Comparison of ENCODE assay signal across 8 cellular contexts in genomic region chr3:72447059-72447946, GRCh38. TPM values are rescaled to one million over a fixed set of nuclear protein-coding genes. Genes with fewer than 3 reads are reported as not detected.
A peak's percentile ranks its signal among the peaks of the same experiment; 100 is the strongest.
DNase-seq lines count a peak whose midpoint lies in the region; ATAC-seq and TF ChIP-seq lines count a peak whose summit lies in the region.

No MANE protein-coding gene starts in this region.

- peak overlapping the region; percentile 82 for H3K27ac ChIP-seq in neural cell (ENCODE audit: low read length)

- peak; percentile 60 for TF ChIP-seq CTCF in neural cell (IDR thresholded peaks at IDR 0.05; ENCODE audit: poor library complexity, severe bottlenecking)

- peaks cover 1% of the 10 kb centered on the region for H3K36me3 Mint-ChIP-seq in IgD-negative memory B cell

- peak; percentile 54 for TF ChIP-seq RAD21 in neural cell (conservative IDR thresholded peaks at IDR 0.05)

- peaks cover 17% of the 10 kb centered on the region for H3K27me3 Mint-ChIP-seq in IgD-negative memory B cell

- H3K4me1 Mint-ChIP-seq in IgD-negative memory B cell: peaks cover 29 to 34% (median 31%) of the 10 kb centered on the region in 3 donors

- peaks cover 44% of the 10 kb centered on the region for H3K79me2 ChIP-seq in neural cell (replicated peaks; ENCODE audit: insufficient read depth, low read length)

- peak overlapping the region; percentile 86 for H3K9ac ChIP-seq in neural cell (ENCODE audit: low read length)

- H3K9me3 Mint-ChIP-seq in IgD-negative memory B cell: no peaks in the 10 kb centered on the region

- H3K27ac Mint-ChIP-seq in IgD-negative memory B cell: peak overlapping the region in 2 of 3 donors; percentile 78 to 88

- no peaks in the 10 kb centered on the region for H3K9me3 ChIP-seq in neural cell (ENCODE audit: low read length)

- H4K20me1 ChIP-seq in neural cell (ENCODE audit: insufficient read depth): peaks cover 31% of the 10 kb centered on the region

- H3K27me3 ChIP-seq in neural cell (ENCODE audit: insufficient read depth, low read depth, low read length): no peaks in the 10 kb centered on the region

- peak; percentile 31 for DNase-seq in DMS79 (lab: John Stamatoyannopoulos, UW)
- peak; percentile 88 for DNase-seq in RPMI7951 (ENCODE audit: low read depth)
- DNase-seq in activated effector memory CD4-positive, alpha-beta T cell treated with Interleukin-2 at 50 U/mL for 16 hours: peak; percentile 91
- DNase-seq in fibroblast of the conjunctiva (ENCODE audit: low read depth): peak; percentile 72
- DNase-seq in stimulated activated naive CD8-positive, alpha-beta T cell treated with anti-CD3 and anti-CD28 coated beads, Interleukin-15, Interleukin-2, amounts not matched to agents 100 U/mL and 50 U/mL, for 24 hours: peak; percentile 96

- H3K4me2 ChIP-seq in neural cell (ENCODE audit: low read length): no peak overlapping the region

- H3K36me3 ChIP-seq in neural cell (ENCODE audit: insufficient read depth, low read length): no peaks in the 10 kb centered on the region

- H2AFZ ChIP-seq in neural cell (ENCODE audit: low read depth, low read length): peak overlapping the region; percentile 30

- no peaks in the 10 kb centered on the region for H3K9me2 ChIP-seq in neural cell (ENCODE audit: insufficient read depth, low read length)

- peak; percentile 31 for TF ChIP-seq EP300 in neural cell (conservative IDR thresholded peaks at IDR 0.05; ENCODE audit: poor library complexity, severe bottlenecking)

- no peaks in the 10 kb centered on the region for H3F3A ChIP-seq in neural cell (ENCODE audit: insufficient read depth, low read length, poor library complexity, severe bottlenecking)

- peak overlapping the region; percentile 82 to 87 (median 84) for H3K4me3 Mint-ChIP-seq in IgD-negative memory B cell

- peak overlapping the region; percentile 80 for H3K4me3 ChIP-seq in neural cell (ENCODE audit: low read length)

- ATAC-seq in GM21619 (IDR thresholded peaks at IDR 0.05; ENCODE audit: unreplicated experiment): peak; percentile 80
- ATAC-seq in stimulated activated naive CD8-positive, alpha-beta T cell treated with anti-CD3 and anti-CD28 coated beads, Interleukin-15, Interleukin-2, amounts not matched to agents 100 U/mL and 50 U/mL, for 24 hours: peak; percentile 89

TF ChIP-seq in neural cell, 6 proteins besides CTCF, POLR2A, EP300 and RAD21:
- TF ChIP-seq EZH2 (IDR thresholded peaks at IDR 0.05; ENCODE audit: borderline replicate concordance, insufficient read depth, low read length, poor library complexity, severe bottlenecking) (no peak), SMC3 (conservative IDR thresholded peaks at IDR 0.05; ENCODE audit: poor library complexity) (peak; percentile 66), TAF1 (IDR thresholded peaks at IDR 0.05; ENCODE audit: low read depth) (no peak), MXI1 (conservative IDR thresholded peaks at IDR 0.05; ENCODE audit: poor library complexity, severe bottlenecking) (peak; percentile 80), POLR2AphosphoS5 (IDR thresholded peaks at IDR 0.05) (peak; percentile 41)
- TF ChIP-seq, protein P1, sequence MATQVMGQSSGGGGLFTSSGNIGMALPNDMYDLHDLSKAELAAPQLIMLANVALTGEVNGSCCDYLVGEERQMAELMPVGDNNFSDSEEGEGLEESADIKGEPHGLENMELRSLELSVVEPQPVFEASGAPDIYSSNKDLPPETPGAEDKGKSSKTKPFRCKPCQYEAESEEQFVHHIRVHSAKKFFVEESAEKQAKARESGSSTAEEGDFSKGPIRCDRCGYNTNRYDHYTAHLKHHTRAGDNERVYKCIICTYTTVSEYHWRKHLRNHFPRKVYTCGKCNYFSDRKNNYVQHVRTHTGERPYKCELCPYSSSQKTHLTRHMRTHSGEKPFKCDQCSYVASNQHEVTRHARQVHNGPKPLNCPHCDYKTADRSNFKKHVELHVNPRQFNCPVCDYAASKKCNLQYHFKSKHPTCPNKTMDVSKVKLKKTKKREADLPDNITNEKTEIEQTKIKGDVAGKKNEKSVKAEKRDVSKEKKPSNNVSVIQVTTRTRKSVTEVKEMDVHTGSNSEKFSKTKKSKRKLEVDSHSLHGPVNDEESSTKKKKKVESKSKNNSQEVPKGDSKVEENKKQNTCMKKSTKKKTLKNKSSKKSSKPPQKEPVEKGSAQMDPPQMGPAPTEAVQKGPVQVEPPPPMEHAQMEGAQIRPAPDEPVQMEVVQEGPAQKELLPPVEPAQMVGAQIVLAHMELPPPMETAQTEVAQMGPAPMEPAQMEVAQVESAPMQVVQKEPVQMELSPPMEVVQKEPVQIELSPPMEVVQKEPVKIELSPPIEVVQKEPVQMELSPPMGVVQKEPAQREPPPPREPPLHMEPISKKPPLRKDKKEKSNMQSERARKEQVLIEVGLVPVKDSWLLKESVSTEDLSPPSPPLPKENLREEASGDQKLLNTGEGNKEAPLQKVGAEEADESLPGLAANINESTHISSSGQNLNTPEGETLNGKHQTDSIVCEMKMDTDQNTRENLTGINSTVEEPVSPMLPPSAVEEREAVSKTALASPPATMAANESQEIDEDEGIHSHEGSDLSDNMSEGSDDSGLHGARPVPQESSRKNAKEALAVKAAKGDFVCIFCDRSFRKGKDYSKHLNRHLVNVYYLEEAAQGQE (IDR thresholded peaks at IDR 0.05; ENCODE audit: borderline replicate concordance): no peak

RNA-seq across cellular contexts. Expression of gene RYBP, which starts 0.9 kb away (rescaled TPM):
- polyA plus RNA-seq in IgD-negative memory B cell (2.4 TPM), neural cell (40.1 and 41.3 TPM in 2 replicates)
- 10.1 and 15.3 TPM in 2 replicates for total RNA-seq in RPMI7951 (2014; rRNA removed; shearing (Covaris generic))
- 54.8 and 68.8 TPM in 2 replicates for polyA minus RNA-seq in neural cell

Comparison
In these comparisons a context has a peak if more than half of its experiments do, and no peak if none do; other contexts are left out.
1. Peak in every context shown above with its lines: DNase-seq, ATAC-seq, H3K4me3 ChIP-seq and H3K27ac ChIP-seq.
2. DNase-seq: peak in every context shown above with its lines; median percentile 96 in stimulated activated naive CD8-positive, alpha-beta T cell treated with anti-CD3 and anti-CD28 coated beads, Interleukin-15, Interleukin-2, amounts not matched to agents 100 U/mL and 50 U/mL, for 24 hours; 91 in activated effector memory CD4-positive, alpha-beta T cell treated with Interleukin-2 at 50 U/mL for 16 hours; 88 in RPMI7951; 72 in fibroblast of the conjunctiva; 31 in DMS79.
3. RNA of gene RYBP, which starts 0.9 kb away (polyA plus RNA-seq): 40.1 to 41.3 TPM in neural cell; 2.4 TPM in IgD-negative memory B cell (single experiment); every median in the first group is over 10 times any median in the second.